In genomic region chr2:96116879-96117533, GRCh38 we compare ENCODE assay signal across 8 cellular contexts. TPM values are rescaled to one million over a fixed set of nuclear protein-coding genes. Genes with fewer than 3 reads are reported as not detected.
DNase-seq lines count a peak whose midpoint lies in the region; ATAC-seq and TF ChIP-seq lines count a peak whose summit lies in the region.

No MANE protein-coding gene starts in this region.

- H3K4me1 ChIP-seq in Panc1 (ENCODE audit: control insufficient read depth, insufficient read depth, low read length) (no peaks in the 10 kb centered on the region), heart left ventricle (peaks cover 0 to 24% (median 10%) of the 10 kb centered on the region in 12 donors)

- TF ChIP-seq CTCF in AG09319 (IDR thresholded peaks at IDR 0.05; ENCODE audit: low read depth, low read length) (peak; percentile 30), Panc1 (IDR thresholded peaks at IDR 0.05) (peak; percentile 98), heart left ventricle (IDR thresholded peaks at IDR 0.05) (peak; percentile 29 to 97 (median 90)), progenitor cell of endocrine pancreas (IDR thresholded peaks at IDR 0.05; ENCODE audit: unreplicated experiment) (peak; percentile 90)

- DNase-seq in AG09319 (ENCODE audit: extremely low read depth, low read depth): no peak
- DNase-seq in Panc1 (ENCODE audit: low read depth, low spot score): no peak
- peak; percentile 26 to 64 (median 38) for DNase-seq in activated naive CD4-positive, alpha-beta T cell (lab: John Stamatoyannopoulos, UW)
- DNase-seq in heart left ventricle: peak; percentile 48 to 85 (median 60)
- DNase-seq in progenitor cell of endocrine pancreas (ENCODE audit: low spot score, unreplicated experiment): peak; percentile 63
- DNase-seq in dedifferentiated amniotic fluid mesenchymal stem cell (ENCODE audit: extremely low spot score): no peak

- intact Hi-C loops in Panc1 (cut with micrococcal nuclease; ENCODE audit: unreplicated experiment): no loop called here
- intact Hi-C loops in heart left ventricle (cut with DNase I): loop anchor here in 7 of 10 donors (2.0 to 10.0 kb wide), 7 partner anchors 44 to 112 kb away; no protein-coding TSS in a partner anchor

- peaks cover 68% of the 10 kb centered on the region for H3K27me3 Mint-ChIP-seq in progenitor cell of endocrine pancreas

- no peaks in the 10 kb centered on the region for H3K9me3 Mint-ChIP-seq in progenitor cell of endocrine pancreas (ENCODE audit: low read depth)

- peaks cover 2% of the 10 kb centered on the region for H3K4me1 Mint-ChIP-seq in progenitor cell of endocrine pancreas (ENCODE audit: low read depth)

- H3K27me3 ChIP-seq in Panc1 (ENCODE audit: control insufficient read depth, insufficient read depth, low read length): no peaks in the 10 kb centered on the region; the same call in 1 of the 2 replicates
- H3K27me3 ChIP-seq in heart left ventricle: peaks cover 0 to 40% (median 16%) of the 10 kb centered on the region in 9 donors

- BruUV-seq in Panc1 (replicated peaks; lab: Mats Ljungman, UMichigan): no TSS peak

- TF ChIP-seq POLR2A in heart left ventricle (IDR thresholded peaks at IDR 0.05): peak in 1 of 2 donors; percentile 9

- CTCF ChIA-PET in Panc1 (lab: Charles Lee): interaction anchor here (1.1 to 3.0 kb wide), 3 partner anchors 20 to 95 kb away, joined by 3 to 11 read pairs (median 5); no protein-coding TSS in a partner anchor

- peak; percentile 79 for ATAC-seq in GM18511 (IDR thresholded peaks at IDR 0.05; ENCODE audit: unreplicated experiment)
- ATAC-seq in HG03095 (IDR thresholded peaks at IDR 0.05; ENCODE audit: unreplicated experiment): peak; percentile 67
- ATAC-seq in Panc1: peak; percentile 89
- peak; percentile 41 to 91 (median 72) for ATAC-seq in heart left ventricle

- H3K4me3 ChIP-seq in Panc1 (ENCODE audit: low read depth in 2 of 2, low read length in 2 of 2) (peak overlapping the region; percentile 33 to 44), heart left ventricle (peak overlapping the region; percentile 52 to 76 (median 64))

- POLR2A ChIA-PET in Panc1 (lab: Charles Lee): no interaction called here

- peak overlapping the region; percentile 67 for H3K4me3 Mint-ChIP-seq in progenitor cell of endocrine pancreas (ENCODE audit: low read depth)

- no peak overlapping the region for H3K27ac ChIP-seq in Panc1 (ENCODE audit: low read length)
- peak overlapping the region in 11 of 12 donors; percentile 57 to 82 (median 67) for H3K27ac ChIP-seq in heart left ventricle

- H3K9me3 ChIP-seq in Panc1 (ENCODE audit: control insufficient read depth, insufficient read depth, low read depth, low read length) (no peaks in the 10 kb centered on the region), heart left ventricle (no peaks in the 10 kb centered on the region)

- H3K36me3 Mint-ChIP-seq in progenitor cell of endocrine pancreas (ENCODE audit: insufficient read depth): no peaks in the 10 kb centered on the region

- in situ Hi-C loops in Panc1 (cut with HindIII; ENCODE audit: low pct_unique_long_range_greater_than_20kb, low sequenced_read_pairs): no loop called here

- WGBS in heart left ventricle, 4 donors: 1 to 2% (median 1%) methylated on average over 30 to 62 of the region's 62 CpGs

- no peaks in the 10 kb centered on the region for H3K36me3 ChIP-seq in Panc1 (ENCODE audit: control insufficient read depth, insufficient read depth, low read length)
- no peaks in the 10 kb centered on the region for H3K36me3 ChIP-seq in heart left ventricle

- no peak overlapping the region for H3K27ac Mint-ChIP-seq in progenitor cell of endocrine pancreas

RNA-seq across cellular contexts. Expression of gene ADRA2B, which starts 0.6 kb away (rescaled TPM):
- 0.28 TPM for total RNA-seq in Panc1 (2021; ENCODE audit: unreplicated experiment)
- polyA plus RNA-seq in Panc1 (2012; ENCODE audit: insufficient read length): 0.25 TPM
- total RNA-seq in heart left ventricle: 1 to 10 TPM; 2.2 to 6.1 (median 3.6) TPM
- polyA plus RNA-seq in heart left ventricle: 1 to 10 TPM; 1.5 to 3.5 TPM
- total RNA-seq in progenitor cell of endocrine pancreas: 0.69 and 0.91 TPM in 2 replicates

RNA-seq across cellular contexts. Expression of gene ASTL, which starts 21.3 kb away (rescaled TPM):
- 0.18 TPM for total RNA-seq in Panc1 (2021; ENCODE audit: unreplicated experiment)
- not detected for polyA plus RNA-seq in Panc1 (2012; ENCODE audit: insufficient read length)
- total RNA-seq in heart left ventricle: not detected
- under 1 TPM in 1 of 2 donors, not detected in 1; 0.14 TPM for polyA plus RNA-seq in heart left ventricle
- total RNA-seq in progenitor cell of endocrine pancreas: 0.29 TPM in 1 of 2 replicates, not detected in the other

RNA-seq across cellular contexts. Expression of gene DUSP2, which starts 28.2 kb away (rescaled TPM):
- 4.9 TPM for total RNA-seq in Panc1 (2021; ENCODE audit: unreplicated experiment)
- polyA plus RNA-seq in Panc1 (2012; ENCODE audit: insufficient read length): 1.9 TPM
- 10 to 100 TPM in 1 of 9 donors, 1 to 10 TPM in 6, under 1 TPM in 2; 0.56 to 11.1 (median 2.7) TPM for total RNA-seq in heart left ventricle
- polyA plus RNA-seq in heart left ventricle: 10 to 100 TPM in 1 of 2 donors, 1 to 10 TPM in 1; 1.4 to 23.1 TPM
- 0.64 and 0.93 TPM in 2 replicates for total RNA-seq in progenitor cell of endocrine pancreas

Comparison
In these comparisons a context has a peak if more than half of its experiments do, and no peak if none do; other contexts are left out.
1. DNase-seq: peak in activated naive CD4-positive, alpha-beta T cell (4 of 4), heart left ventricle (5 of 5) and progenitor cell of endocrine pancreas (single experiment); none in AG09319 (single experiment), Panc1 (single experiment) and dedifferentiated amniotic fluid mesenchymal stem cell (single experiment).
2. CTCF ChIP-seq: peak in every context shown above with its lines; median percentile 98 in Panc1; 90 in progenitor cell of endocrine pancreas; 90 in heart left ventricle; 30 in AG09319.
3. Peak in every context shown above with its lines, with median percentiles within 50 percentile points of each other: ATAC-seq.